In genomic region chr11:101048479-101048878, GRCh38 we compare ENCODE assay signal across 25 cellular contexts.
"Had no signal": no experiment of that assay in that cellular context is flagged by ENCODE, and none has a peak within 500 bp of the region (broad histone marks: within the 10 kb centered on the region; RNA-seq: fewer than 3 reads in every experiment).

No MANE protein-coding gene starts in this region.

- DNase-seq: activated CD4-positive, alpha-beta memory T cell treated with anti-CD3 and anti-CD28 coated beads, Interleukin-2, amount 10 ng/mL, durations not matched to agents 7 days and 5 days; activated CD4-positive, alpha-beta T cell treated with anti-CD3 and anti-CD28 coated beads for 1 hour; activated CD4-positive, alpha-beta T cell treated with anti-CD3 and anti-CD28 coated beads for 4 hours; activated CD4-positive, alpha-beta T cell treated with anti-CD3 and anti-CD28 coated beads, Interleukin-2, amount 10 ng/mL, durations not matched to agents 7 days and 5 days; activated CD4-positive, alpha-beta T cell treated with anti-CD3 and anti-CD28 coated beads, Interleukin-2, amount 50 U/mL, for 4 hours; activated CD8-positive, alpha-beta memory T cell treated with anti-CD3 and anti-CD28 coated beads, Interleukin-2, amount 50 U/mL, for 48 hours; activated gamma-delta T cell; activated naive CD4-positive, alpha-beta T cell; activated naive CD4-positive, alpha-beta T cell treated with anti-CD3 and anti-CD28 coated beads, Interleukin-2, amount 10 ng/mL, durations not matched to agents 7 days and 5 days; activated naive CD8-positive, alpha-beta T cell treated with anti-CD3 and anti-CD28 coated beads, Interleukin-2, amount 10 ng/mL, durations not matched to agents 7 days and 5 days; activated T-cell treated with anti-CD3 and anti-CD28 coated beads for 4 hours; activated T-cell treated with anti-CD3 and anti-CD28 coated beads, Interleukin-2, amount 50 U/mL, for 24 hours; activated T-cell treated with anti-CD3 and anti-CD28 coated beads, Interleukin-2, amount 50 U/mL, for 72 hours; dorsolateral prefrontal cortex; effector memory CD4-positive, alpha-beta T cell; endodermal cell; foreskin fibroblast; head of caudate nucleus; T-helper 2 cell had no signal

- H3K4me3 ChIP-seq: ascending aorta, breast epithelium, coronary artery, dorsolateral prefrontal cortex had no signal

- ATAC-seq: activated naive CD4-positive, alpha-beta T cell treated with anti-CD3 and anti-CD28 coated beads, Interleukin-2, amount 50 U/mL, for 72 hours; activated T-cell treated with anti-CD3 and anti-CD28 coated beads, Interleukin-2, amount 50 U/mL, for 72 hours had no signal

- H3K27me3 ChIP-seq: ascending aorta, breast epithelium had no signal

- H3K27ac ChIP-seq: ascending aorta, breast epithelium, coronary artery, dorsolateral prefrontal cortex, epithelial cell of prostate had no signal

- FAIRE-seq: frontal cortex had no signal

- H3K9me3 ChIP-seq: ascending aorta, breast epithelium had no signal

- H3K36me3 ChIP-seq: breast epithelium had no signal

- H3K4me1 ChIP-seq: ascending aorta, breast epithelium had no signal
